ENCODE assay signal across 11 cellular contexts in genomic region chr1:229186373-229187056, GRCh38.
DNase-seq lines count a peak whose midpoint lies in the region; ATAC-seq and TF ChIP-seq lines count a peak whose summit lies in the region.
"Had no signal": no experiment of that assay in that cellular context is flagged by ENCODE, and none has a peak within 500 bp of the region (broad histone marks: within the 10 kb centered on the region; RNA-seq: fewer than 3 reads in every experiment).

No MANE protein-coding gene starts in this region.

- no peak overlapping the region for H3K27ac ChIP-seq in dorsolateral prefrontal cortex
- H3K27ac ChIP-seq in uterus, result no peak overlapping the region
- H3K27ac ChIP-seq: pancreas had no signal

- H3K4me3 ChIP-seq in dorsolateral prefrontal cortex, result no peak overlapping the region
- no peak overlapping the region for H3K4me3 ChIP-seq in uterus
- H3K4me3 ChIP-seq: pancreas had no signal

- H3K27ac Mint-ChIP-seq in immature natural killer cell (peak overlapping the region in 3 of 6 donors; percentile 10 to 60 (median 31)), progenitor cell of endocrine pancreas (no peak overlapping the region)

- H3K9me3 Mint-ChIP-seq in immature natural killer cell (no peaks in the 10 kb centered on the region), progenitor cell of endocrine pancreas (ENCODE audit: low read depth) (no peaks in the 10 kb centered on the region)

- H3K27me3 Mint-ChIP-seq in immature natural killer cell (ENCODE audit: low read depth in 3 of 3) (peaks cover 1 to 5% (median 3%) of the 10 kb centered on the region in 3 donors), progenitor cell of endocrine pancreas (peaks cover 3% of the 10 kb centered on the region)

- ATAC-seq in GM18870 (IDR thresholded peaks at IDR 0.05; ENCODE audit: unreplicated experiment) (peak; percentile 90), GM21515 (IDR thresholded peaks at IDR 0.05; ENCODE audit: unreplicated experiment) (peak; percentile 99), HG03342 (IDR thresholded peaks at IDR 0.05; ENCODE audit: unreplicated experiment) (peak; percentile 97)
- ATAC-seq: pancreas had no signal

- H3K4me3 Mint-ChIP-seq in immature natural killer cell (no peak overlapping the region), progenitor cell of endocrine pancreas (ENCODE audit: low read depth) (no peak overlapping the region)

- H3K4me1 ChIP-seq in uterus, result no peaks in the 10 kb centered on the region

- no peak for TF ChIP-seq POLR2A in uterus (IDR thresholded peaks at IDR 0.05)

- TF ChIP-seq CTCF in progenitor cell of endocrine pancreas (IDR thresholded peaks at IDR 0.05; ENCODE audit: unreplicated experiment) (no peak), dorsolateral prefrontal cortex (IDR thresholded peaks at IDR 0.05 in 54 of 56, conservative IDR thresholded peaks at IDR 0.05 in 2 of 56; ENCODE audit: low read depth in 1 of 56, partially characterized antibody in 56 of 56) (no peak), uterus (IDR thresholded peaks at IDR 0.05) (no peak)

- H3K27me3 ChIP-seq in dorsolateral prefrontal cortex, result peaks cover 0 to 4% (median 0%) of the 10 kb centered on the region in 45 donors
- H3K27me3 ChIP-seq in uterus, result no peaks in the 10 kb centered on the region
- H3K27me3 ChIP-seq: pancreas had no signal

- no peaks in the 10 kb centered on the region for H3K9me3 ChIP-seq in uterus
- H3K9me3 ChIP-seq: pancreas had no signal

- intact Hi-C loops in dorsolateral prefrontal cortex (cut with DNase I), result no loop called here
- intact Hi-C loops in uterus (cut with DNase I; ENCODE audit: low total_unique reads), result no loop called here

- H3K4me1 Mint-ChIP-seq in immature natural killer cell (peaks cover 10 to 20% of the 10 kb centered on the region in 2 donors), progenitor cell of endocrine pancreas (ENCODE audit: low read depth) (peaks cover 16% of the 10 kb centered on the region)

- H3K36me3 ChIP-seq in uterus, result no peaks in the 10 kb centered on the region
- H3K36me3 ChIP-seq: pancreas had no signal

- H3K36me3 Mint-ChIP-seq in immature natural killer cell (no peaks in the 10 kb centered on the region), progenitor cell of endocrine pancreas (ENCODE audit: insufficient read depth) (no peaks in the 10 kb centered on the region)

- DNase-seq in immature natural killer cell, result peak in 2 of 3 donors; percentile 12 to 15
- DNase-seq in progenitor cell of endocrine pancreas (ENCODE audit: low spot score, unreplicated experiment), result no peak
- DNase-seq in dorsolateral prefrontal cortex, result no peak
- DNase-seq in uterus, result no peak
- DNase-seq: activated CD4-positive, CD25-positive, alpha-beta regulatory T cell treated with anti-CD3 and anti-CD28 coated beads, Interleukin-2, amount 50 U/mL, for 72 hours; cerebellar nuclear complex; NCI-H526; pancreas had no signal

Comparison
In these comparisons a context has a peak if more than half of its experiments do, and no peak if none do; other contexts are left out.
1. DNase-seq: peak in immature natural killer cell (2 of 3); none in progenitor cell of endocrine pancreas (single experiment), dorsolateral prefrontal cortex (0 of 10) and uterus (0 of 2).
2. Peak in every context shown above with its lines, with median percentiles within 50 percentile points of each other: ATAC-seq.